Comparison of ENCODE assay signal across 29 cellular contexts in genomic region chr1:3076388-3076740, GRCh38. TPM values are rescaled to one million over a fixed set of nuclear protein-coding genes. Genes with fewer than 3 reads are reported as not detected.
A peak's percentile ranks its signal among the peaks of the same experiment; 100 is the strongest.
DNase-seq lines count a peak whose midpoint lies in the region; ATAC-seq and TF ChIP-seq lines count a peak whose summit lies in the region.
"Had no signal": no experiment of that assay in that cellular context is flagged by ENCODE, and none has a peak within 500 bp of the region (broad histone marks: within the 10 kb centered on the region; RNA-seq: fewer than 3 reads in every experiment).

No MANE protein-coding gene starts in this region.

- H3K14ac ChIP-seq in neuronal stem cell (ENCODE audit: low read length), result no peak overlapping the region
- H3K14ac ChIP-seq in trophoblast cell (ENCODE audit: low read length), result no peak overlapping the region

- no peaks in the 10 kb centered on the region for H3K79me2 ChIP-seq in trophoblast cell (ENCODE audit: control insufficient read depth, insufficient read depth, low read length, poor library complexity)

- peak overlapping the region; percentile 76 for H2BK5ac ChIP-seq in neuronal stem cell (ENCODE audit: low read length)
- no peak overlapping the region for H2BK5ac ChIP-seq in trophoblast cell (ENCODE audit: low read depth, low read length, poor library complexity)

- no peak for ATAC-seq in gastroesophageal sphincter
- ATAC-seq: A549, GM12878 had no signal

- H3K36me3 ChIP-seq in neuronal stem cell (replicated peaks in 1 of 2; ENCODE audit: control insufficient read depth in 2 of 2, insufficient read depth in 2 of 2, low read length in 2 of 2) (no peaks in the 10 kb centered on the region), tibial nerve (no peaks in the 10 kb centered on the region), gastroesophageal sphincter (no peaks in the 10 kb centered on the region), trophoblast cell (ENCODE audit: control insufficient read depth in 1 of 2, insufficient read depth in 2 of 2, low read length in 2 of 2) (no peaks in the 10 kb centered on the region)
- H3K36me3 ChIP-seq: Peyer's patch had no signal

- no peak for TF ChIP-seq POLR2A in tibial nerve (IDR thresholded peaks at IDR 0.05)
- no peak for TF ChIP-seq POLR2A in gastroesophageal sphincter (IDR thresholded peaks at IDR 0.05)

- no peak overlapping the region for H3K4me2 ChIP-seq in neuronal stem cell (ENCODE audit: insufficient read depth, low read length, poor library complexity, severe bottlenecking)
- H3K4me2 ChIP-seq in trophoblast cell (ENCODE audit: low read length), result no peak overlapping the region
- H3K4me2 ChIP-seq: A549 had no signal

- no peak overlapping the region for H3K9ac ChIP-seq in neuronal stem cell (ENCODE audit: low read depth, low read length, poor library complexity)
- no peak overlapping the region for H3K9ac ChIP-seq in trophoblast cell (ENCODE audit: low read length)

- peak overlapping the region; percentile 91 for H3K18ac ChIP-seq in neuronal stem cell (ENCODE audit: low read length)
- no peak overlapping the region for H3K18ac ChIP-seq in trophoblast cell (ENCODE audit: low read length)

- no peak overlapping the region for H2BK12ac ChIP-seq in neuronal stem cell (ENCODE audit: low read length)
- no peak overlapping the region for H2BK12ac ChIP-seq in trophoblast cell (ENCODE audit: low read length)

- H3K27ac ChIP-seq in angular gyrus (ENCODE audit: low read depth, low read length) (peak overlapping the region; percentile 35), caudate nucleus (ENCODE audit: low read depth, low read length) (peak overlapping the region; percentile 2), neuronal stem cell (replicated peaks; ENCODE audit: low read length) (no peak overlapping the region), tibial nerve (peak overlapping the region; percentile 36 to 97 (median 97)), gastroesophageal sphincter (no peak overlapping the region), trophoblast cell (ENCODE audit: low read depth, low read length) (no peak overlapping the region)
- H3K27ac ChIP-seq: A549, HL-60, Peyer's patch, SK-N-MC had no signal

- no peak for TF ChIP-seq EP300 in tibial nerve (IDR thresholded peaks at IDR 0.05)
- no peak for TF ChIP-seq EP300 in gastroesophageal sphincter (IDR thresholded peaks at IDR 0.05)

- no peak overlapping the region for H4K91ac ChIP-seq in neuronal stem cell (ENCODE audit: low read depth, low read length, poor library complexity)
- no peak overlapping the region for H4K91ac ChIP-seq in trophoblast cell (ENCODE audit: low read depth, low read length)

- no peaks in the 10 kb centered on the region for H3K9me3 ChIP-seq in neuronal stem cell (replicated peaks in 1 of 2; ENCODE audit: control insufficient read depth in 2 of 2, insufficient read depth in 1 of 2, low read depth in 1 of 2, low read length in 2 of 2)
- H3K9me3 ChIP-seq in tibial nerve, result no peaks in the 10 kb centered on the region
- H3K9me3 ChIP-seq in gastroesophageal sphincter, result no peaks in the 10 kb centered on the region
- H3K9me3 ChIP-seq in trophoblast cell (ENCODE audit: insufficient read depth, low read depth, low read length), result peaks cover 15% of the 10 kb centered on the region
- H3K9me3 ChIP-seq: A549, Peyer's patch had no signal

- H2AK5ac ChIP-seq in neuronal stem cell (ENCODE audit: low read depth, low read length) (peak overlapping the region; percentile 86), trophoblast cell (ENCODE audit: low read length) (no peak overlapping the region)

- H4K8ac ChIP-seq in neuronal stem cell (ENCODE audit: low read depth, low read length), result no peak overlapping the region
- H4K8ac ChIP-seq in trophoblast cell (ENCODE audit: low read depth, low read length), result no peak overlapping the region

- H3K27me3 ChIP-seq in neuronal stem cell (ENCODE audit: control insufficient read depth in 3 of 3, insufficient read depth in 3 of 3, low read depth in 1 of 3, low read length in 3 of 3) (peaks cover 17 to 95% (median 40%) of the 10 kb centered on the region in 3 experiments), tibial nerve (peaks cover 0 to 45% of the 10 kb centered on the region in 2 donors), gastroesophageal sphincter (peaks cover 99% of the 10 kb centered on the region), trophoblast cell (ENCODE audit: insufficient read depth, low read length) (peaks cover 41% of the 10 kb centered on the region)

- peak overlapping the region; percentile 87 for H2BK15ac ChIP-seq in neuronal stem cell (ENCODE audit: low read length)

- H3K4ac ChIP-seq in neuronal stem cell (ENCODE audit: low read length) (no peak overlapping the region), trophoblast cell (ENCODE audit: low read depth, low read length) (no peak overlapping the region)

- H3K23ac ChIP-seq in neuronal stem cell (ENCODE audit: low read depth, low read length, poor library complexity), result no peak overlapping the region
- no peak overlapping the region for H3K23ac ChIP-seq in trophoblast cell (ENCODE audit: low read length)

- peaks cover 0 to 42% of the 10 kb centered on the region in 2 donors for H3K4me1 ChIP-seq in neuronal stem cell (ENCODE audit: control insufficient read depth in 2 of 2, insufficient read depth in 1 of 2, low read depth in 1 of 2, low read length in 2 of 2)
- peaks cover 0 to 83% (median 12%) of the 10 kb centered on the region in 4 donors for H3K4me1 ChIP-seq in tibial nerve
- H3K4me1 ChIP-seq in gastroesophageal sphincter, result peaks cover 0 to 27% (median 5%) of the 10 kb centered on the region in 3 donors
- no peaks in the 10 kb centered on the region for H3K4me1 ChIP-seq in trophoblast cell (ENCODE audit: control insufficient read depth in 1 of 2, insufficient read depth in 2 of 2, low read length in 2 of 2)
- H3K4me1 ChIP-seq: A549 had no signal

- DNase-seq in caudate nucleus (lab: John Stamatoyannopoulos, UW) (no peak), neuronal stem cell (ENCODE audit: low spot score) (no peak), tibial nerve (ENCODE audit: low spot score in 2 of 2) (no peak), GM10266 (ENCODE audit: extremely low spot score) (no peak), trophoblast cell (no peak)
- DNase-seq: AML-193; C1 segment of cervical spinal cord; CD4-positive, alpha-beta memory T cell; COR-L47; DMS53; HCEC 1CT; NCI-H1048; NCI-H1417; NCI-H1694 treated with DMSO at 0.1 percent for 48 hours; NCI-H2081; NCI-H2227 treated with DMSO at 0.1 percent for 48 hours; NCI-H69; Peyer's patch; SIG-M5 had no signal

- H2BK120ac ChIP-seq in neuronal stem cell (ENCODE audit: low read depth, low read length) (peak overlapping the region; percentile 54), trophoblast cell (ENCODE audit: insufficient read depth, low read length, poor library complexity) (no peak overlapping the region)

- H4K12ac ChIP-seq in trophoblast cell (ENCODE audit: low read depth, low read length), result no peak overlapping the region

- H3K79me1 ChIP-seq in neuronal stem cell (ENCODE audit: low read depth, low read length) (peaks cover 31% of the 10 kb centered on the region), trophoblast cell (ENCODE audit: low read length) (no peaks in the 10 kb centered on the region)

- TF ChIP-seq CTCF in tibial nerve (IDR thresholded peaks at IDR 0.05) (no peak), gastroesophageal sphincter (IDR thresholded peaks at IDR 0.05) (no peak), GM10266 (IDR thresholded peaks at IDR 0.05; ENCODE audit: control insufficient read depth, insufficient read depth, low read depth, missing control alignments) (no peak)

- H2AFZ ChIP-seq in neuronal stem cell (ENCODE audit: low read length) (no peak overlapping the region), trophoblast cell (ENCODE audit: insufficient read depth, low read length, poor library complexity) (no peak overlapping the region)

- WGBS in neuronal stem cell (ENCODE audit: extremely low coverage in 2 of 2, insufficient read length in 2 of 2, insufficient replicate concordance in 1 of 2), 2 donors, result no CpG with 5 or more reads among the region's 10 CpGs
- 51 to 61% methylated on average over 10 of the region's 10 CpGs for WGBS in tibial nerve, 2 donors
- WGBS in gastroesophageal sphincter (ENCODE audit: low coverage in 1 of 2), 2 donors, result no CpG with 5 or more reads among the region's 10 CpGs
- no CpG with 5 or more reads among the region's 10 CpGs for whole genome bisulfite sequencing in trophoblast cell (ENCODE audit: extremely low coverage, insufficient coverage, insufficient read length)

- no peak overlapping the region for H3K4me3 ChIP-seq in neuronal stem cell (ENCODE audit: low read length in 2 of 2)
- H3K4me3 ChIP-seq in tibial nerve, result no peak overlapping the region
- H3K4me3 ChIP-seq in gastroesophageal sphincter, result no peak overlapping the region
- no peak overlapping the region for H3K4me3 ChIP-seq in trophoblast cell (ENCODE audit: low read depth, low read length)
- H3K4me3 ChIP-seq: A549, GM12878, Peyer's patch, SK-N-MC had no signal

RNA-seq across cellular contexts. Expression of gene PRDM16, which starts 7.4 kb away (rescaled TPM):
- 7.9 TPM for polyA plus RNA-seq in neuronal stem cell (2013, experiment 1 of 2)
- 7.6 TPM for polyA plus RNA-seq in neuronal stem cell (2013, experiment 2 of 2)
- total RNA-seq in tibial nerve (10 to 100 TPM in 3 of 4 donors, 1 to 10 TPM in 1; 5.9 to 41.7 (median 11.2) TPM), gastroesophageal sphincter (1 to 10 TPM; 1.1 to 3.4 (median 1.6) TPM)
- polyA plus RNA-seq in trophoblast cell (2013), result 0.19 and 0.27 TPM in 2 replicates
- total RNA-seq: CD4-positive, alpha-beta memory T cell; OCI-LY7 had no signal
- polyA plus RNA-seq: CD4-positive, alpha-beta memory T cell; GM12878 had no signal

RNA-seq across cellular contexts. Expression of gene ACTRT2, which starts 55.1 kb away (rescaled TPM):
- polyA plus RNA-seq in neuronal stem cell (2013, experiment 1 of 2), result 0.29 TPM
- 0.29 TPM for polyA plus RNA-seq in neuronal stem cell (2013, experiment 2 of 2)
- not detected for total RNA-seq in tibial nerve
- not detected for total RNA-seq in gastroesophageal sphincter
- polyA plus RNA-seq in trophoblast cell (2013), result not detected in 2 replicates
- total RNA-seq: CD4-positive, alpha-beta memory T cell; Daoy; GM12878; H1; NCI-H460; OCI-LY7; Peyer's patch had no signal
- polyA plus RNA-seq: A549; CD4-positive, alpha-beta memory T cell; GM12878; H1 had no signal

Comparison
In these comparisons a context has a peak if more than half of its experiments do, and no peak if none do; other contexts are left out.
1. H3K27ac ChIP-seq: peak in angular gyrus (single experiment), caudate nucleus (single experiment) and tibial nerve (4 of 4); none in neuronal stem cell (single experiment), gastroesophageal sphincter (0 of 4) and trophoblast cell (single experiment).